Comparison of ENCODE assay signal across 18 cellular contexts in the genomic region with DNA sequence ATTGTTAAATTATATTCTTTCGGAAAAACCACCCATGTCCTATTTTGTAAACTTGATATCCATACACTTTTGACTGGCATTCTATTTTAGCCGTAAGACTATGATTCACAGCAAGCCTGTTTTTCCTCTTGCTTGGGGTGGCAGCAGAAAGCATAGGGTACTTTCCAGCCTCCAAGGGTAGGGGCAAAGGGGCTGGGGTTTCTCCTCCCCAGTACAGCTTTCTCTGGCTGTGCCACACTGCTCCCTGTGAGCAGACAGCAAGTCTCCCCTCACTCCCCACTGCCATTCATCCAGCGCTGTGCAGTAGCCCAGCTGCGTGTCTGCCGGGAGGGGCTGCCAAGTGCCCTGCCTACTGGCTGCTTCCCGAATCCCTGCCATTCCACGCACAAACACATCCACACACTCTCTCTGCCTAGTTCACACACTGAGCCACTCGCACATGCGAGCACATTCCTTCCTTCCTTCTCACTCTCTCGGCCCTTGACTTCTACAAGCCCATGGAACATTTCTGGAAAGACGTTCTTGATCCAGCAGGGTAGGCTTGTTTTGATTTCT. TPM values are rescaled to one million over a fixed set of nuclear protein-coding genes. Genes with fewer than 3 reads are reported as not detected.
DNase-seq lines count a peak whose midpoint lies in the region; ATAC-seq, FAIRE-seq and TF ChIP-seq lines count a peak whose summit lies in the region.
"Had no signal": no experiment of that assay in that cellular context is flagged by ENCODE, and none has a peak within 500 bp of the region (broad histone marks: within the 10 kb centered on the region; RNA-seq: fewer than 3 reads in every experiment).

No MANE protein-coding gene starts in this region.

- TF ChIP-seq RAD21 in SK-N-SH (IDR thresholded peaks at IDR 0.05; ENCODE audit: low read length): no peak

- H3F3A ChIP-seq in SK-N-SH (replicated peaks; ENCODE audit: insufficient read depth): no peaks in the 10 kb centered on the region

- H3K9me3 ChIP-seq in SK-N-SH: no peaks in the 10 kb centered on the region
- H3K9me3 ChIP-seq in endodermal cell (ENCODE audit: control insufficient read depth, low read length): no peaks in the 10 kb centered on the region
- H3K9me3 ChIP-seq: mucosa of descending colon, Peyer's patch, prostate gland had no signal

- peaks cover 37% of the 10 kb centered on the region for H3K27me3 ChIP-seq in SK-N-SH (ENCODE audit: insufficient read depth)
- H3K27me3 ChIP-seq in endodermal cell (ENCODE audit: control insufficient read depth, insufficient read depth, low read length, poor library complexity, severe bottlenecking): peaks cover 59% of the 10 kb centered on the region

- TF ChIP-seq CTCF in SK-N-SH (IDR thresholded peaks at IDR 0.05): no peak
- no peak for TF ChIP-seq CTCF in endodermal cell (conservative IDR thresholded peaks at IDR 0.05)
- no peak for TF ChIP-seq CTCF in nephron progenitor cell (IDR thresholded peaks at IDR 0.05)

- no peak overlapping the region for H3K9ac ChIP-seq in SK-N-SH
- H3K9ac ChIP-seq in endodermal cell (ENCODE audit: extremely low read depth, low read length, poor library complexity, severe bottlenecking): no peak overlapping the region

- no peaks in the 10 kb centered on the region for H3K4me1 ChIP-seq in SK-N-SH (ENCODE audit: control insufficient read depth in 1 of 2, insufficient read depth in 2 of 2, low read depth in 1 of 2, low read length in 1 of 2)
- H3K4me1 ChIP-seq in endodermal cell (ENCODE audit: control insufficient read depth, insufficient read depth, low read length): no peaks in the 10 kb centered on the region
- H3K4me1 ChIP-seq: prostate gland had no signal

- H3K4me3 ChIP-seq in SK-N-SH (ENCODE audit: low read depth in 2 of 2, low read length in 1 of 2) (no peak overlapping the region), endodermal cell (ENCODE audit: low read length) (no peak overlapping the region)
- H3K4me3 ChIP-seq: mucosa of descending colon, Peyer's patch, prostate gland had no signal

- H3K27ac Mint-ChIP-seq in endodermal cell: no peak overlapping the region
- no peak overlapping the region for H3K27ac Mint-ChIP-seq in nephron progenitor cell

- no peak for TF ChIP-seq EP300 in SK-N-SH (IDR thresholded peaks at IDR 0.05; ENCODE audit: borderline replicate concordance in 1 of 2, low read depth in 1 of 2, low read length in 1 of 2)

- no peaks in the 10 kb centered on the region for H3K79me2 ChIP-seq in SK-N-SH (ENCODE audit: insufficient read depth)

- no peak overlapping the region for H3K4me2 ChIP-seq in SK-N-SH

- ATAC-seq in SK-N-SH treated with all-trans-retinoic acid at 6 μM for 48 hours (no peak), HG02870 (IDR thresholded peaks at IDR 0.05; ENCODE audit: unreplicated experiment) (no peak)
- ATAC-seq: mucosa of descending colon had no signal

- H3K9me2 ChIP-seq in SK-N-SH: no peaks in the 10 kb centered on the region

- CTCF ChIA-PET in SK-N-SH (lab: Yijun Ruan, JAX): interaction anchor here (0.7 kb wide), 1 partner anchor 40 kb away, joined by 3 read pairs; no protein-coding TSS in a partner anchor

- H3K36me3 Mint-ChIP-seq in endodermal cell (ENCODE audit: low read depth) (no peaks in the 10 kb centered on the region), nephron progenitor cell (ENCODE audit: low read depth) (no peaks in the 10 kb centered on the region)

- no peak overlapping the region for H3K4me3 Mint-ChIP-seq in endodermal cell
- H3K4me3 Mint-ChIP-seq in nephron progenitor cell: no peak overlapping the region

- DNase-seq in SK-N-SH (peak; percentile 14), endodermal cell (peak; percentile 49), nephron progenitor cell (peak; percentile 2), urothelium cell line (ENCODE audit: low spot score) (peak; percentile 17), pons (ENCODE audit: low spot score) (no peak), 8988T (no peak)
- DNase-seq: COR-L47; Karpas-422; mucosa of descending colon; NCI-H146; NCI-H524 treated with DMSO at 0.1 percent for 48 hours; Peyer's patch; stimulated activated CD4-positive, alpha-beta T cell treated with anti-CD3 and anti-CD28 coated beads, Interleukin-4, amount 100 ng/mL, for 1 hour had no signal

- 12% methylated on average over 8 of the region's 11 CpGs for WGBS in SK-N-SH (ENCODE audit: low lambda C conversion rate)
- WGBS in endodermal cell (ENCODE audit: insufficient coverage in 1 of 2, insufficient read length in 1 of 2), 2 experiments: 70 to 75% methylated on average over 4 to 11 of the region's 11 CpGs

- H3K36me3 ChIP-seq in SK-N-SH (replicated peaks in 1 of 2; ENCODE audit: control insufficient read depth in 1 of 2, insufficient read depth in 2 of 2, low read length in 1 of 2): no peaks in the 10 kb centered on the region
- H3K36me3 ChIP-seq in endodermal cell (ENCODE audit: control insufficient read depth, insufficient read depth, low read length): no peaks in the 10 kb centered on the region
- H3K36me3 ChIP-seq: Peyer's patch, prostate gland had no signal

- H3K9me3 Mint-ChIP-seq in endodermal cell: no peaks in the 10 kb centered on the region
- peaks cover 10% of the 10 kb centered on the region for H3K9me3 Mint-ChIP-seq in nephron progenitor cell

- POLR2A ChIA-PET in SK-N-SH (lab: Yijun Ruan, JAX): no interaction called here

- H3K27me3 Mint-ChIP-seq in endodermal cell (ENCODE audit: insufficient read depth): peaks cover 62% of the 10 kb centered on the region
- peaks cover 93% of the 10 kb centered on the region for H3K27me3 Mint-ChIP-seq in nephron progenitor cell (ENCODE audit: low read depth, poor library complexity)

- peak; percentile 74 for FAIRE-seq in urothelium cell line (lab: Jason Lieb, UNC)
- FAIRE-seq: A204.1 had no signal

- H3K27ac ChIP-seq in SK-N-SH (ENCODE audit: low read depth in 2 of 2, low read length in 1 of 2) (no peak overlapping the region), endodermal cell (ENCODE audit: low read depth, low read length) (no peak overlapping the region)
- H3K27ac ChIP-seq: Peyer's patch, prostate gland had no signal

- H3K4me1 Mint-ChIP-seq in endodermal cell (peaks cover 16% of the 10 kb centered on the region), nephron progenitor cell (peaks cover 18% of the 10 kb centered on the region)

- no peak overlapping the region for H2AFZ ChIP-seq in SK-N-SH (ENCODE audit: low read depth)

- H4K20me1 ChIP-seq in SK-N-SH (ENCODE audit: insufficient read depth): no peaks in the 10 kb centered on the region

TF ChIP-seq in SK-N-SH, 30 proteins besides CTCF, POLR2A, EP300 and RAD21 (continues in another document):
- no peak for TF ChIP-seq ELF1 (IDR thresholded peaks at IDR 0.05)
- TF ChIP-seq TAF1 (IDR thresholded peaks at IDR 0.05; ENCODE audit: borderline replicate concordance, low read depth, low read length): no peak
- TF ChIP-seq, protein P1, sequence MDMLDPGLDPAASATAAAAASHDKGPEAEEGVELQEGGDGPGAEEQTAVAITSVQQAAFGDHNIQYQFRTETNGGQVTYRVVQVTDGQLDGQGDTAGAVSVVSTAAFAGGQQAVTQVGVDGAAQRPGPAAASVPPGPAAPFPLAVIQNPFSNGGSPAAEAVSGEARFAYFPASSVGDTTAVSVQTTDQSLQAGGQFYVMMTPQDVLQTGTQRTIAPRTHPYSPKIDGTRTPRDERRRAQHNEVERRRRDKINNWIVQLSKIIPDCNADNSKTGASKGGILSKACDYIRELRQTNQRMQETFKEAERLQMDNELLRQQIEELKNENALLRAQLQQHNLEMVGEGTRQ (IDR thresholded peaks at IDR 0.05; ENCODE audit: borderline replicate concordance, low read depth, low read length): no peak

TF ChIP-seq in SK-N-SH treated with all-trans-retinoic acid at 6 μM for 48 hours, 23 proteins besides CTCF, POLR2A, EP300 and RAD21 (continues in another document):
- no peak for TF ChIP-seq CSRNP3 (CRISPR knock-in tag; IDR thresholded peaks at IDR 0.05)
- TF ChIP-seq, protein P2, sequence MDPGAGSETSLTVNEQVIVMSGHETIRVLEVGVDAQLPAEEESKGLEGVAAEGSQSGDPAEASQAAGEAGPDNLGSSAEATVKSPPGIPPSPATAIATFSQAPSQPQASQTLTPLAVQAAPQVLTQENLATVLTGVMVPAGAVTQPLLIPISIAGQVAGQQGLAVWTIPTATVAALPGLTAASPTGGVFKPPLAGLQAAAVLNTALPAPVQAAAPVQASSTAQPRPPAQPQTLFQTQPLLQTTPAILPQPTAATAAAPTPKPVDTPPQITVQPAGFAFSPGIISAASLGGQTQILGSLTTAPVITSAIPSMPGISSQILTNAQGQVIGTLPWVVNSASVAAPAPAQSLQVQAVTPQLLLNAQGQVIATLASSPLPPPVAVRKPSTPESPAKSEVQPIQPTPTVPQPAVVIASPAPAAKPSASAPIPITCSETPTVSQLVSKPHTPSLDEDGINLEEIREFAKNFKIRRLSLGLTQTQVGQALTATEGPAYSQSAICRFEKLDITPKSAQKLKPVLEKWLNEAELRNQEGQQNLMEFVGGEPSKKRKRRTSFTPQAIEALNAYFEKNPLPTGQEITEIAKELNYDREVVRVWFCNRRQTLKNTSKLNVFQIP (CRISPR knock-in tag; IDR thresholded peaks at IDR 0.05; ENCODE audit: borderline replicate concordance, low read depth): no peak
- TF ChIP-seq TCF4 (CRISPR knock-in tag; IDR thresholded peaks at IDR 0.05; ENCODE audit: borderline replicate concordance): no peak

RNA-seq across cellular contexts. Expression of gene ESR1, which starts 2.1 kb away (rescaled TPM):
- under 0.01 TPM in 1 of 2 replicates, not detected in the other for polyA plus RNA-seq in SK-N-SH (2012; rRNA removed)
- under 0.01 TPM in 1 of 2 replicates, not detected in the other for polyA plus RNA-seq in SK-N-SH (2012; cell fraction: cytosol; rRNA removed)
- polyA plus RNA-seq in SK-N-SH (2012; cell fraction: nucleus; rRNA removed): 0.01 and 0.04 TPM in 2 replicates
- not detected for total RNA-seq in endodermal cell
- polyA plus RNA-seq in endodermal cell (2013, experiment 1 of 2): not detected
- polyA plus RNA-seq in endodermal cell (2013, experiment 2 of 2): not detected
- total RNA-seq: H4 had no signal

Comparison
In these comparisons a context has a peak if more than half of its experiments do, and no peak if none do; other contexts are left out.
1. DNase-seq: peak in SK-N-SH (single experiment), endodermal cell (single experiment), nephron progenitor cell (single experiment) and urothelium cell line (single experiment); none in pons (single experiment) and 8988T (single experiment).